1 cellular context compared by ENCODE assay signal in the genomic region with DNA sequence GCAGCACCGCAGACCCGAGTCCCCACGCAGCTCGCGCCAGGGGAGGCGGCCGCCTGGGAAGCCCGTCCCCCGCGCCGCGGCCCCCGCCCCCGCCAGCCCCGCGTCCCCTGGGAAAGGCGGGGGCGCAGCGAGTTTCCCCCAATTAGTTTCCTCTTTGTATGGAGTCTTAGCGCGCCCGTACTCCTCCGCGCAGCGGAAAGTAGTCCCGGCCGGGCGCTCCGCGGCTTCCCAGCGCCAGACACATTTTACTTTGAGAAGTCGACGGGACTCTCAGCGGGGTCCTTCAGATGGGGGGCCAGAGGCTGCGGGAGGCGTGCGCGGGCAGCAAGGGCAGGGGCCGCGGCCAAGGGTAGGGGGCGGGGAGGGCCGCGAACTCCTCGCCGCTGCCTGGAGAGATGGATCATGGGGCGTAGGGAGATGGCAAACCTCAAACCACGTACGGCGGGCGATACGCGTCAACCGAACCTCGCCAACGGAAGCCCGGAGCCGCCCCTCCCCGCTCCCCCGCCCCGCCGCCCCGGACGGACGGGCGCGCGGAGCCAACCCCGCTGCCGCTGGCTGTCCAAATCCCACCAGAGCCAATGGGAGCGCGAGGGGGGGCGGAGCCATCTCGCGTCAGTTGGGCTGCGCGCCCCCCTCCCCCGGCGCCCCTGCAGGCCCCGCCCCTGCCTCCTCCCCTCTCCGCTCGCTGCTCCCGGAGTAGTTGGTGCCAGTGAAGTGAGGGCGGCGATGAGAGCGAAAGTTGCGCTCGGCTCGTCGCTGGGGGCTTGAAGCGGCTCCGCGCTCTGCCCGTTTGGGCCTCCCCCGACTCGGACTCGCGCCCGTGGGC.
TF ChIP-seq lines count a peak whose summit lies in the region.

A gene (plus strand): TSS at position 706 of the 829 bp plus-strand sequence. CDS start 238 bp downstream, outside the sequence.

TF ChIP-seq in HEK293, 187 proteins besides CTCF, POLR2A, EP300 and RAD21 (continued from another document):
- TF ChIP-seq, protein P1, sequence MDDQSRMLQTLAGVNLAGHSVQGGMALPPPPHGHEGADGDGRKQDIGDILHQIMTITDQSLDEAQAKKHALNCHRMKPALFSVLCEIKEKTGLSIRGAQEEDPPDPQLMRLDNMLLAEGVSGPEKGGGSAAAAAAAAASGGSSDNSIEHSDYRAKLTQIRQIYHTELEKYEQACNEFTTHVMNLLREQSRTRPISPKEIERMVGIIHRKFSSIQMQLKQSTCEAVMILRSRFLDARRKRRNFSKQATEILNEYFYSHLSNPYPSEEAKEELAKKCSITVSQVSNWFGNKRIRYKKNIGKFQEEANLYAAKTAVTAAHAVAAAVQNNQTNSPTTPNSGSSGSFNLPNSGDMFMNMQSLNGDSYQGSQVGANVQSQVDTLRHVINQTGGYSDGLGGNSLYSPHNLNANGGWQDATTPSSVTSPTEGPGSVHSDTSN (CRISPR knock-in tag; IDR thresholded peaks at IDR 0.05): no peak
- TF ChIP-seq ZNF140 (tag by site-specific recombination; IDR thresholded peaks at IDR 0.05): no peak
- TF ChIP-seq ZNF146 (tag by site-specific recombination; IDR thresholded peaks at IDR 0.05): peak; percentile 83
- peak; percentile 43; the same call in 1 of the 2 replicates for TF ChIP-seq ZSCAN16 (tag by site-specific recombination; IDR thresholded peaks at IDR 0.05)
- no peak for TF ChIP-seq SETDB1 (IDR thresholded peaks at IDR 0.05; ENCODE audit: insufficient read length, low read length)
- no peak for TF ChIP-seq ZNF311 (tag by site-specific recombination; IDR thresholded peaks at IDR 0.05; ENCODE audit: borderline replicate concordance)
- peak; percentile 67; the same call in 1 of the 2 replicates for TF ChIP-seq KLF1 (tag by site-specific recombination; IDR thresholded peaks at IDR 0.05)
- no peak; the same call in none of the 2 replicates for TF ChIP-seq WT1 (tag by site-specific recombination; IDR thresholded peaks at IDR 0.05)
- peak; percentile 89 for TF ChIP-seq ZSCAN23 (tag by site-specific recombination; IDR thresholded peaks at IDR 0.05)
- peak; percentile 60; the same call in 1 of the 2 replicates for TF ChIP-seq ZNF423 (tag by site-specific recombination; IDR thresholded peaks at IDR 0.05)
- TF ChIP-seq GLIS1 (tag by site-specific recombination; IDR thresholded peaks at IDR 0.05): peak; percentile 23; the same call in 1 of the 2 replicates
- TF ChIP-seq EGR2 (tag by site-specific recombination; IDR thresholded peaks at IDR 0.05; ENCODE audit: low read depth): peak; percentile 69
- TF ChIP-seq ZNF76 (tag by site-specific recombination; IDR thresholded peaks at IDR 0.05; ENCODE audit: borderline replicate concordance, low read depth): peak; percentile 87; the same call in 1 of the 2 replicates
- TF ChIP-seq, protein P2, sequence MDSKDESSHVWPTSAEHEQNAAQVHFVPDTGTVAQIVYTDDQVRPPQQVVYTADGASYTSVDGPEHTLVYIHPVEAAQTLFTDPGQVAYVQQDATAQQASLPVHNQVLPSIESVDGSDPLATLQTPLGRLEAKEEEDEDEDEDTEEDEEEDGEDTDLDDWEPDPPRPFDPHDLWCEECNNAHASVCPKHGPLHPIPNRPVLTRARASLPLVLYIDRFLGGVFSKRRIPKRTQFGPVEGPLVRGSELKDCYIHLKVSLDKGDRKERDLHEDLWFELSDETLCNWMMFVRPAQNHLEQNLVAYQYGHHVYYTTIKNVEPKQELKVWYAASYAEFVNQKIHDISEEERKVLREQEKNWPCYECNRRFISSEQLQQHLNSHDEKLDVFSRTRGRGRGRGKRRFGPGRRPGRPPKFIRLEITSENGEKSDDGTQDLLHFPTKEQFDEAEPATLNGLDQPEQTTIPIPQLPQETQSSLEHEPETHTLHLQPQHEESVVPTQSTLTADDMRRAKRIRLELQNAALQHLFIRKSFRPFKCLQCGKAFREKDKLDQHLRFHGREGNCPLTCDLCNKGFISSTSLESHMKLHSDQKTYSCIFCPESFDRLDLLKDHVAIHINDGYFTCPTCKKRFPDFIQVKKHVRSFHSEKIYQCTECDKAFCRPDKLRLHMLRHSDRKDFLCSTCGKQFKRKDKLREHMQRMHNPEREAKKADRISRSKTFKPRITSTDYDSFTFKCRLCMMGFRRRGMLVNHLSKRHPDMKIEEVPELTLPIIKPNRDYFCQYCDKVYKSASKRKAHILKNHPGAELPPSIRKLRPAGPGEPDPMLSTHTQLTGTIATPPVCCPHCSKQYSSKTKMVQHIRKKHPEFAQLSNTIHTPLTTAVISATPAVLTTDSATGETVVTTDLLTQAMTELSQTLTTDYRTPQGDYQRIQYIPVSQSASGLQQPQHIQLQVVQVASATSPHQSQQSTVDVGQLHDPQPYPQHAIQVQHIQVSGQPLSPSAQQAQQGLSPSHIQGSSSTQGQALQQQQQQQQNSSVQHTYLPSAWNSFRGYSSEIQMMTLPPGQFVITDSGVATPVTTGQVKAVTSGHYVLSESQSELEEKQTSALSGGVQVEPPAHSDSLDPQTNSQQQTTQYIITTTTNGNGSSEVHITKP (tag by site-specific recombination; IDR thresholded peaks at IDR 0.05): peak; percentile 69
- TF ChIP-seq ZNF19 (tag by site-specific recombination; IDR thresholded peaks at IDR 0.05; ENCODE audit: low read depth): no peak
- no peak for TF ChIP-seq ZNF658 (tag by site-specific recombination; IDR thresholded peaks at IDR 0.05)
- TF ChIP-seq MYNN (tag by site-specific recombination; IDR thresholded peaks at IDR 0.05; ENCODE audit: borderline replicate concordance): no peak
- TF ChIP-seq, protein P3, sequence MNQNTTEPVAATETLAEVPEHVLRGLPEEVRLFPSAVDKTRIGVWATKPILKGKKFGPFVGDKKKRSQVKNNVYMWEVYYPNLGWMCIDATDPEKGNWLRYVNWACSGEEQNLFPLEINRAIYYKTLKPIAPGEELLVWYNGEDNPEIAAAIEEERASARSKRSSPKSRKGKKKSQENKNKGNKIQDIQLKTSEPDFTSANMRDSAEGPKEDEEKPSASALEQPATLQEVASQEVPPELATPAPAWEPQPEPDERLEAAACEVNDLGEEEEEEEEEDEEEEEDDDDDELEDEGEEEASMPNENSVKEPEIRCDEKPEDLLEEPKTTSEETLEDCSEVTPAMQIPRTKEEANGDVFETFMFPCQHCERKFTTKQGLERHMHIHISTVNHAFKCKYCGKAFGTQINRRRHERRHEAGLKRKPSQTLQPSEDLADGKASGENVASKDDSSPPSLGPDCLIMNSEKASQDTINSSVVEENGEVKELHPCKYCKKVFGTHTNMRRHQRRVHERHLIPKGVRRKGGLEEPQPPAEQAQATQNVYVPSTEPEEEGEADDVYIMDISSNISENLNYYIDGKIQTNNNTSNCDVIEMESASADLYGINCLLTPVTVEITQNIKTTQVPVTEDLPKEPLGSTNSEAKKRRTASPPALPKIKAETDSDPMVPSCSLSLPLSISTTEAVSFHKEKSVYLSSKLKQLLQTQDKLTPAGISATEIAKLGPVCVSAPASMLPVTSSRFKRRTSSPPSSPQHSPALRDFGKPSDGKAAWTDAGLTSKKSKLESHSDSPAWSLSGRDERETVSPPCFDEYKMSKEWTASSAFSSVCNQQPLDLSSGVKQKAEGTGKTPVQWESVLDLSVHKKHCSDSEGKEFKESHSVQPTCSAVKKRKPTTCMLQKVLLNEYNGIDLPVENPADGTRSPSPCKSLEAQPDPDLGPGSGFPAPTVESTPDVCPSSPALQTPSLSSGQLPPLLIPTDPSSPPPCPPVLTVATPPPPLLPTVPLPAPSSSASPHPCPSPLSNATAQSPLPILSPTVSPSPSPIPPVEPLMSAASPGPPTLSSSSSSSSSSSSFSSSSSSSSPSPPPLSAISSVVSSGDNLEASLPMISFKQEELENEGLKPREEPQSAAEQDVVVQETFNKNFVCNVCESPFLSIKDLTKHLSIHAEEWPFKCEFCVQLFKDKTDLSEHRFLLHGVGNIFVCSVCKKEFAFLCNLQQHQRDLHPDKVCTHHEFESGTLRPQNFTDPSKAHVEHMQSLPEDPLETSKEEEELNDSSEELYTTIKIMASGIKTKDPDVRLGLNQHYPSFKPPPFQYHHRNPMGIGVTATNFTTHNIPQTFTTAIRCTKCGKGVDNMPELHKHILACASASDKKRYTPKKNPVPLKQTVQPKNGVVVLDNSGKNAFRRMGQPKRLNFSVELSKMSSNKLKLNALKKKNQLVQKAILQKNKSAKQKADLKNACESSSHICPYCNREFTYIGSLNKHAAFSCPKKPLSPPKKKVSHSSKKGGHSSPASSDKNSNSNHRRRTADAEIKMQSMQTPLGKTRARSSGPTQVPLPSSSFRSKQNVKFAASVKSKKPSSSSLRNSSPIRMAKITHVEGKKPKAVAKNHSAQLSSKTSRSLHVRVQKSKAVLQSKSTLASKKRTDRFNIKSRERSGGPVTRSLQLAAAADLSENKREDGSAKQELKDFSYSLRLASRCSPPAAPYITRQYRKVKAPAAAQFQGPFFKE (tag by site-specific recombination; IDR thresholded peaks at IDR 0.05; ENCODE audit: borderline replicate concordance): no peak
- 0 out of 2 replicates have a peak, but pooled peaks have one; percentile 57 for TF ChIP-seq ZNF10 (tag by site-specific recombination; IDR thresholded peaks at IDR 0.05)
- TF ChIP-seq ZNF175 (tag by site-specific recombination; IDR thresholded peaks at IDR 0.05): no peak
